8 cellular contexts compared by ENCODE assay signal in the genomic region with DNA sequence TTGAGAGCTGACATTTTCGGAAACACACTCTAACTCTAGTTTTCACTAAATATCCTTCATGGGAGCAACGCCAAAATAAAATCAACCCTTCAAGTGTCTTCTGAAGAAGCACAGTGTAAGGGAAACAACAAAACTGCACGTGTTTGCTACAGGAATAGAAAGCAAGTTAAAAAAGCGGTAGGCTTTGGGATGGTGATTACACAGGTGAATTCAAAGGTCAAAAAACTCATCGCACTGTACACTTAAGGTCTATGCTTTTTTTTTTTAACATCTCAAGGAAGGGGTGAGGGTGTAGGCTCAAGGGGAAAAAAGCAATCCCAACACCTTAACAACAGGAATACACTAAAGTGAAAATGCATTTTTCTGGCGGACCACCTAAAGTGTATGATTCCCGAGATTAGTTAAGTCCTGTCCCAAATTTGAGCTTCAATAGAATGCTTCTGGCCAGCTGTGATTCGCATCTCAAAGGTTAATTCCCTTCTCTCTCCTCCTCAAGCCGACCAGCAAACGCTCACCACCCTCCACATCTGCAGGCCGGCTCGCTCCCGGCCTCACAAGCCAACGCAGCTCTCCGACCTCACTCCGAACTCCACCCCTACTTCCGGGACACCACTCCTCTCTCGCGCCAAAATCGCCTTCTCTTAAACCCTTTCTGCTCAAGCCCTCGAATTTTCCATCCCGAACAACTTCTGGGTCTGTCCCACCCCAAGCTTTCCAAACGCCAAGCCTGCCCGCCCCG. TPM values are rescaled to one million over a fixed set of nuclear protein-coding genes. Genes with fewer than 3 reads are reported as not detected.
DNase-seq lines count a peak whose midpoint lies in the region; ATAC-seq and TF ChIP-seq lines count a peak whose summit lies in the region.

No MANE protein-coding gene starts in this region.

- H3K36me3 ChIP-seq in osteoblast (ENCODE audit: insufficient read depth, low read length), result no peaks in the 10 kb centered on the region

- H3K79me2 ChIP-seq in osteoblast (ENCODE audit: insufficient read depth, low read length), result peaks cover 59% of the 10 kb centered on the region

- peak overlapping the region; percentile 95 for H3K4me3 ChIP-seq in osteoblast (ENCODE audit: insufficient read depth, low read length)

- H3K4me1 ChIP-seq in osteoblast (ENCODE audit: insufficient read depth, low read length), result peaks cover 40% of the 10 kb centered on the region

- H3K36me3 Mint-ChIP-seq in activated naive CD4-positive, alpha-beta T cell treated with anti-CD3 and anti-CD28 coated beads, Interleukin-2, amount 50 U/mL, for 24 hours, result no peaks in the 10 kb centered on the region
- H3K36me3 Mint-ChIP-seq in glutamatergic neuron (ENCODE audit: unreplicated experiment), result no peaks in the 10 kb centered on the region

- H3K27ac Mint-ChIP-seq in activated naive CD4-positive, alpha-beta T cell treated with anti-CD3 and anti-CD28 coated beads, Interleukin-2, amount 50 U/mL, for 24 hours, result peak overlapping the region; percentile 77
- H3K27ac Mint-ChIP-seq in glutamatergic neuron (ENCODE audit: unreplicated experiment), result peak overlapping the region; percentile 76

- H3K9me3 Mint-ChIP-seq in activated naive CD4-positive, alpha-beta T cell treated with anti-CD3 and anti-CD28 coated beads, Interleukin-2, amount 50 U/mL, for 24 hours, result no peaks in the 10 kb centered on the region
- peaks cover 7% of the 10 kb centered on the region for H3K9me3 Mint-ChIP-seq in glutamatergic neuron (ENCODE audit: unreplicated experiment)

- H4K20me1 ChIP-seq in osteoblast (ENCODE audit: insufficient read depth, low read length), result peaks cover 50% of the 10 kb centered on the region

- TF ChIP-seq CTCF in glutamatergic neuron (IDR thresholded peaks at IDR 0.05; ENCODE audit: partially characterized antibody, unreplicated experiment) (no peak), osteoblast (IDR thresholded peaks at IDR 0.05; ENCODE audit: extremely low read depth, low read depth, low read length) (no peak)

- DNase-seq in COR-L47 (lab: John Stamatoyannopoulos, UW) (peak; percentile 35), NCI-H774 (lab: John Stamatoyannopoulos, UW) (peak; percentile 80), glutamatergic neuron (peak; percentile 54), osteoblast (ENCODE audit: insufficient read length, low spot score, missing footprints) (peak; percentile 79), NCI-H2196 (lab: John Stamatoyannopoulos, UW; ENCODE audit: unreplicated experiment) (no peak)

- H3K4me3 Mint-ChIP-seq in activated naive CD4-positive, alpha-beta T cell treated with anti-CD3 and anti-CD28 coated beads, Interleukin-2, amount 50 U/mL, for 24 hours, result peak overlapping the region; percentile 98
- H3K4me3 Mint-ChIP-seq in glutamatergic neuron (ENCODE audit: unreplicated experiment), result peak overlapping the region; percentile 95

- peaks cover 65% of the 10 kb centered on the region for H3K4me1 Mint-ChIP-seq in activated naive CD4-positive, alpha-beta T cell treated with anti-CD3 and anti-CD28 coated beads, Interleukin-2, amount 50 U/mL, for 24 hours
- H3K4me1 Mint-ChIP-seq in glutamatergic neuron (ENCODE audit: low read depth, unreplicated experiment), result peaks cover 37% of the 10 kb centered on the region

- no peaks in the 10 kb centered on the region for H3K27me3 Mint-ChIP-seq in activated naive CD4-positive, alpha-beta T cell treated with anti-CD3 and anti-CD28 coated beads, Interleukin-2, amount 50 U/mL, for 24 hours
- peaks cover 1% of the 10 kb centered on the region for H3K27me3 Mint-ChIP-seq in glutamatergic neuron (ENCODE audit: unreplicated experiment)

- H3K9me3 ChIP-seq in osteoblast (ENCODE audit: low read depth, low read length), result no peaks in the 10 kb centered on the region

- H3K27me3 ChIP-seq in osteoblast (ENCODE audit: insufficient read depth, low read length), result no peaks in the 10 kb centered on the region

- peak; percentile 30 for TF ChIP-seq POLR2A in GM19099 (IDR thresholded peaks at IDR 0.05; ENCODE audit: extremely low read depth, insufficient read length, low read depth)

- peak overlapping the region; percentile 85 for H3K4me2 ChIP-seq in osteoblast (ENCODE audit: insufficient read depth, low read length)

- peak overlapping the region; percentile 95 for H3K27ac ChIP-seq in osteoblast (ENCODE audit: low read depth, low read length)

- ATAC-seq in HG03175 (IDR thresholded peaks at IDR 0.05; ENCODE audit: unreplicated experiment), result peak; percentile 37

- H2AFZ ChIP-seq in osteoblast (ENCODE audit: low read length), result no peak overlapping the region

RNA-seq across cellular contexts. Expression of gene ARGLU1, which starts 1.1 kb away (rescaled TPM):
- total RNA-seq in glutamatergic neuron (ENCODE audit: unreplicated experiment) (129 TPM), osteoblast (42.0 and 51.0 TPM in 2 replicates)

RNA-seq across cellular contexts. Expression of gene EFNB2, which starts 31.4 kb away (rescaled TPM):
- total RNA-seq in glutamatergic neuron (ENCODE audit: unreplicated experiment), result 51.1 TPM
- total RNA-seq in osteoblast, result 10.0 and 17.0 TPM in 2 replicates
